In genomic region chr7:44396931-44397525, GRCh38 we compare ENCODE assay signal across 17 cellular contexts.
DNase-seq lines count a peak whose midpoint lies in the region; ATAC-seq and TF ChIP-seq lines count a peak whose summit lies in the region.
"Had no signal": no experiment of that assay in that cellular context is flagged by ENCODE, and none has a peak within 500 bp of the region (broad histone marks: within the 10 kb centered on the region; RNA-seq: fewer than 3 reads in every experiment).

No MANE protein-coding gene starts in this region.

- no peaks in the 10 kb centered on the region for H3K27me3 ChIP-seq in AG04450 (ENCODE audit: control insufficient read depth, insufficient read depth, low read length)
- no peaks in the 10 kb centered on the region for H3K27me3 ChIP-seq in colonic mucosa

- no peaks in the 10 kb centered on the region for H3K9me3 ChIP-seq in AG04450 (ENCODE audit: control insufficient read depth, insufficient read depth, low read length)
- H3K9me3 ChIP-seq in colonic mucosa = no peaks in the 10 kb centered on the region

- CTCF ChIA-PET in AG04450 (lab: Charles Lee) = interaction anchor here (0.9 to 1.1 kb wide), 4 partner anchors 48 to 168 kb away, joined by 3 to 5 read pairs (median 3); no protein-coding TSS in a partner anchor

- no peak for TF ChIP-seq CTCF in AG04450 (IDR thresholded peaks at IDR 0.05; ENCODE audit: low read depth, low read length)
- TF ChIP-seq CTCF in choroid plexus epithelial cell (conservative IDR thresholded peaks at IDR 0.05; ENCODE audit: low read depth, low read length) = no peak
- TF ChIP-seq CTCF in colonic mucosa (IDR thresholded peaks at IDR 0.05) = no peak

- no peaks in the 10 kb centered on the region for H3K27me3 Mint-ChIP-seq in effector memory CD8-positive, alpha-beta T cell
- H3K27me3 Mint-ChIP-seq: activated T-cell treated with anti-CD3 and anti-CD28 coated beads, Interleukin-2, amount 50 U/mL, for 24 hours; T-helper 17 cell had no signal

- no peak overlapping the region for H3K4me3 Mint-ChIP-seq in effector memory CD8-positive, alpha-beta T cell
- H3K4me3 Mint-ChIP-seq: activated T-cell treated with anti-CD3 and anti-CD28 coated beads, Interleukin-2, amount 50 U/mL, for 24 hours; mesothelial cell of epicardium; T-helper 17 cell had no signal

- H3K4me3 ChIP-seq in AG04450 (ENCODE audit: low read depth, low read length) (no peak overlapping the region), choroid plexus epithelial cell (ENCODE audit: low read depth, low read length) (no peak overlapping the region), colonic mucosa (no peak overlapping the region)

- no peaks in the 10 kb centered on the region for H3K4me1 ChIP-seq in colonic mucosa

- H3K36me3 ChIP-seq in colonic mucosa = no peaks in the 10 kb centered on the region

- no peaks in the 10 kb centered on the region for H3K9me3 Mint-ChIP-seq in effector memory CD8-positive, alpha-beta T cell
- H3K9me3 Mint-ChIP-seq: activated T-cell treated with anti-CD3 and anti-CD28 coated beads, Interleukin-2, amount 50 U/mL, for 24 hours; mesothelial cell of epicardium had no signal

- POLR2A ChIA-PET in AG04450 (lab: Yijun Ruan, JAX) = no interaction called here

- ATAC-seq in effector memory CD8-positive, alpha-beta T cell (replicated peaks) = no peak
- ATAC-seq in HG03045 (IDR thresholded peaks at IDR 0.05; ENCODE audit: unreplicated experiment) (no peak), HG02981 (IDR thresholded peaks at IDR 0.05; ENCODE audit: unreplicated experiment) (no peak)
- ATAC-seq: Panc1, T-helper 17 cell had no signal

- no peak overlapping the region for H3K27ac ChIP-seq in AG04450 (ENCODE audit: low read depth, low read length)
- no peak overlapping the region for H3K27ac ChIP-seq in colonic mucosa

- DNase-seq in AG04450 (ENCODE audit: low read depth, low spot score) (peak; percentile 43), NCI-H1092 treated with DMSO at 0.1 percent for 48 hours (lab: John Stamatoyannopoulos, UW) (peak; percentile 26), choroid plexus epithelial cell (ENCODE audit: low read depth) (peak; percentile 73), kidney tubule cell (ENCODE audit: low spot score) (peak; percentile 58), colonic mucosa (no peak)
- no peak for DNase-seq in effector memory CD8-positive, alpha-beta T cell
- DNase-seq: activated CD4-positive, alpha-beta T cell treated with anti-CD3 and anti-CD28 coated beads for 1 hour; activated T-cell treated with anti-CD3 and anti-CD28 coated beads, Interleukin-2, amount 50 U/mL, for 24 hours; amniotic stem cell; Calu3; NCI-H1105 treated with DMSO at 0.1 percent for 48 hours; NCI-H446 treated with DMSO at 0.1 percent for 48 hours; T-helper 17 cell had no signal

- H3K4me1 Mint-ChIP-seq in effector memory CD8-positive, alpha-beta T cell (ENCODE audit: low read depth in 2 of 2) = peaks cover 12% of the 10 kb centered on the region in 2 donors
- H3K4me1 Mint-ChIP-seq: mesothelial cell of epicardium had no signal

- H3K36me3 Mint-ChIP-seq in effector memory CD8-positive, alpha-beta T cell (ENCODE audit: insufficient read depth) = peaks cover 23% of the 10 kb centered on the region

- H3K9ac ChIP-seq in colonic mucosa (ENCODE audit: low read depth in 2 of 2, low read length in 2 of 2) = no peak overlapping the region

- H3K27ac Mint-ChIP-seq in effector memory CD8-positive, alpha-beta T cell = no peak overlapping the region
- H3K27ac Mint-ChIP-seq: mesothelial cell of epicardium, T-helper 17 cell had no signal

- intact Hi-C loops in colonic mucosa (cut with DNase I) = no loop called here

Comparison
In these comparisons a context has a peak if more than half of its experiments do, and no peak if none do; other contexts are left out.
1. DNase-seq: peak in AG04450 (single experiment), NCI-H1092 treated with DMSO at 0.1 percent for 48 hours (single experiment), choroid plexus epithelial cell (single experiment) and kidney tubule cell (single experiment); none in colonic mucosa (single experiment) and effector memory CD8-positive, alpha-beta T cell (0 of 3).